ENCODE assay signal across 8 cellular contexts in the genomic region with DNA sequence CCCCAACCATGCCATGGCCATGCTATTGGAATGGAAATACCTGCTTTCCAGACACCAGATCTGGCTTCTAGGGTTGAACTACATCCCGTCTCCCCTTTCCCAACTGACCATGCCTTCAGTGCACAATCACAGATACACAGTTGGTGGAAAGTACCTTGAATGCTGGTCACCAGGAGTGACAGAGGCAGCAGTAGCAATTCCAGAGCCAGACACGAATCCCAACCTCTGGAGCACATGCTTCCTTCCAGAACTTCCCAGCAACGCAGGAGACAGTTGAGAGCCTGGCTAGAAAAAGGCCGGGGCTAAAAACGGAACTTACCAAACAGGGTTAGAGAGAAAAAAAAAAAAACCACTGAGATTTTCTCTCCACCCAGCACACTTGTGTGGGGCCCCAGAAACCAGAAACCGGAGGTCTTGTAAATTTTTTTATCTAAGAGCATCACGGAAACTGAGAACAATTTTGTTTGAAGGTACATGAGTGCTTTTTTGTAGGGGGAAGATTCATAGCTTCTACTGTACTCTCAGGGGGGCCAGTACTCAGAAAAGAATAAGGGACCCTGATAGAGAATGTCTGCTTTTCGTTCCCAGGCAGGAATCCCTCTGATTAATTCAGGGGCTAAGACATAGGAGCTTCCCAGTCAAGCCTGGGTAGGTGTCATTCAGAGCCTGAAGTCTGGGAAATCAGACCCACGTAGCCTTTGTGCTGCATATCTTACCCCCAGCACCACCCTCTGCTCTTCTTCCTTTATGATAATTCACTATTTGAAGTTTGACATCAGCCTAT. TPM values are rescaled to one million over a fixed set of nuclear protein-coding genes. Genes with fewer than 3 reads are reported as not detected.
DNase-seq lines count a peak whose midpoint lies in the region; ATAC-seq and TF ChIP-seq lines count a peak whose summit lies in the region.

A gene with protein sequence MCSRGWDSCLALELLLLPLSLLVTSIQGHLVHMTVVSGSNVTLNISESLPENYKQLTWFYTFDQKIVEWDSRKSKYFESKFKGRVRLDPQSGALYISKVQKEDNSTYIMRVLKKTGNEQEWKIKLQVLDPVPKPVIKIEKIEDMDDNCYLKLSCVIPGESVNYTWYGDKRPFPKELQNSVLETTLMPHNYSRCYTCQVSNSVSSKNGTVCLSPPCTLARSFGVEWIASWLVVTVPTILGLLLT (minus strand): TSS at position 295 of the 784 bp plus-strand sequence. CDS start 59 bp downstream, at position 236.

- intact Hi-C loops in activated T-helper 1 cell treated with anti-CD3 and anti-CD28 coated beads, Interleukin-12 subunit alpha, Interleukin-12 subunit beta, Interleukin-2, Interleukin-4 antibody, amounts not matched to agents 30 ng/mL and 10 ng/mL and 1 ng/mL, durations not matched to agents 14 hours and 24 hours and 36 hours (cut with micrococcal nuclease) = loop anchor here (1.0 kb wide), 5 partner anchors 8 to 70 kb away; no protein-coding TSS in a partner anchor

- no peak within 1 kb of the TSS for H3K27ac Mint-ChIP-seq in activated T-helper 1 cell treated with anti-CD3 and anti-CD28 coated beads, Interleukin-12 subunit alpha, Interleukin-12 subunit beta, Interleukin-2, Interleukin-4 antibody, amounts not matched to agents 30 ng/mL and 10 ng/mL and 1 ng/mL, durations not matched to agents 14 hours and 24 hours and 36 hours

- H3K79me2 ChIP-seq in MM.1S (ENCODE audit: low read length) = peaks cover 63% of the 10 kb centered on the region

- no peak within 1 kb of the TSS for H2AFZ ChIP-seq in MM.1S (ENCODE audit: low read length)

- H3K4me1 ChIP-seq in MM.1S (ENCODE audit: low read length) = peaks cover 60% of the 10 kb centered on the region

- peaks cover 3% of the 10 kb centered on the region for H3K36me3 Mint-ChIP-seq in activated T-helper 1 cell treated with anti-CD3 and anti-CD28 coated beads, Interleukin-12 subunit alpha, Interleukin-12 subunit beta, Interleukin-2, Interleukin-4 antibody, amounts not matched to agents 30 ng/mL and 10 ng/mL and 1 ng/mL, durations not matched to agents 14 hours and 24 hours and 36 hours (ENCODE audit: low read depth)

- H3F3A ChIP-seq in MM.1S (ENCODE audit: insufficient read depth, low read length) = peaks cover 81% of the 10 kb centered on the region

- TF ChIP-seq CTCF in MM.1S (IDR thresholded peaks at IDR 0.05; ENCODE audit: low read length) (no peak), omental fat pad (IDR thresholded peaks at IDR 0.05) (no peak)

- H3K36me3 ChIP-seq in MM.1S (replicated peaks; ENCODE audit: insufficient read depth, low read length) = no peaks in the 10 kb centered on the region; the same call in 1 of the 2 replicates

- H3K27ac ChIP-seq in MM.1S (ENCODE audit: low read length) = peak within 1 kb of the TSS; percentile 95

- H3K4me1 Mint-ChIP-seq in activated T-helper 1 cell treated with anti-CD3 and anti-CD28 coated beads, Interleukin-12 subunit alpha, Interleukin-12 subunit beta, Interleukin-2, Interleukin-4 antibody, amounts not matched to agents 30 ng/mL and 10 ng/mL and 1 ng/mL, durations not matched to agents 14 hours and 24 hours and 36 hours (ENCODE audit: low read depth) = peaks cover 25% of the 10 kb centered on the region

- no peaks in the 10 kb centered on the region for H3K9me3 ChIP-seq in MM.1S (replicated peaks; ENCODE audit: insufficient read depth, low read length)

- peaks cover 5% of the 10 kb centered on the region; the same call in 1 of the 2 replicates for H4K20me1 ChIP-seq in MM.1S (ENCODE audit: insufficient read depth, low read length)

- no peaks in the 10 kb centered on the region for H3K9me2 ChIP-seq in MM.1S (replicated peaks; ENCODE audit: insufficient read depth, low read length)

- H3K27me3 Mint-ChIP-seq in activated T-helper 1 cell treated with anti-CD3 and anti-CD28 coated beads, Interleukin-12 subunit alpha, Interleukin-12 subunit beta, Interleukin-2, Interleukin-4 antibody, amounts not matched to agents 30 ng/mL and 10 ng/mL and 1 ng/mL, durations not matched to agents 14 hours and 24 hours and 36 hours (ENCODE audit: insufficient read depth) = no peaks in the 10 kb centered on the region

- H3K4me3 Mint-ChIP-seq in activated T-helper 1 cell treated with anti-CD3 and anti-CD28 coated beads, Interleukin-12 subunit alpha, Interleukin-12 subunit beta, Interleukin-2, Interleukin-4 antibody, amounts not matched to agents 30 ng/mL and 10 ng/mL and 1 ng/mL, durations not matched to agents 14 hours and 24 hours and 36 hours = no peak within 1 kb of the TSS

- no peak for ATAC-seq in omental fat pad (ENCODE audit: low FRiP score)

- DNase-seq in activated naive CD4-positive, alpha-beta T cell treated with Interleukin-2 at 50 U/mL for 16 hours = peak; percentile 60
- DNase-seq in activated naive CD4-positive, alpha-beta T cell (lab: John Stamatoyannopoulos, UW) = no peak
- DNase-seq in MM.1S (peak; percentile 93), omental fat pad (ENCODE audit: low spot score) (no peak), NCI-H774 (lab: John Stamatoyannopoulos, UW) (no peak), DMS79 (lab: John Stamatoyannopoulos, UW) (no peak)
- DNase-seq in activated T-helper 1 cell treated with anti-CD3 and anti-CD28 coated beads, Interleukin-12 subunit alpha, Interleukin-12 subunit beta, Interleukin-2, Interleukin-4 antibody, amounts not matched to agents 30 ng/mL and 10 ng/mL and 1 ng/mL, durations not matched to agents 14 hours and 24 hours and 36 hours (ENCODE audit: low spot score) = peak; percentile 41
- DNase-seq in stimulated activated CD4-positive, alpha-beta T cell treated with anti-CD3 and anti-CD28 coated beads, Interleukin-2, amount 100 ng/mL, for 4 hours (ENCODE audit: low read depth) = peak; percentile 37

- no peaks in the 10 kb centered on the region for H3K9me3 Mint-ChIP-seq in activated T-helper 1 cell treated with anti-CD3 and anti-CD28 coated beads, Interleukin-12 subunit alpha, Interleukin-12 subunit beta, Interleukin-2, Interleukin-4 antibody, amounts not matched to agents 30 ng/mL and 10 ng/mL and 1 ng/mL, durations not matched to agents 14 hours and 24 hours and 36 hours

- H3K4me2 ChIP-seq in MM.1S (ENCODE audit: low read depth, low read length) = peak within 1 kb of the TSS; percentile 84

- no peaks in the 10 kb centered on the region for H3K27me3 ChIP-seq in MM.1S (replicated peaks; ENCODE audit: insufficient read depth, low read length)

- peak within 1 kb of the TSS; percentile 83 for H3K4me3 ChIP-seq in MM.1S (ENCODE audit: low read length)

- peak within 1 kb of the TSS; percentile 78 for H3K9ac ChIP-seq in MM.1S (ENCODE audit: low read length)

RNA-seq across cellular contexts. Expression of the gene that starts here (rescaled TPM):
- total RNA-seq in activated T-helper 1 cell treated with anti-CD3 and anti-CD28 coated beads, Interleukin-12 subunit alpha, Interleukin-12 subunit beta, Interleukin-2, Interleukin-4 antibody, amounts not matched to agents 30 ng/mL and 10 ng/mL and 1 ng/mL, durations not matched to agents 14 hours and 24 hours and 36 hours = 219 and 222 TPM in 2 replicates
- total RNA-seq in omental fat pad = 10 to 100 TPM in 1 of 4 donors, 1 to 10 TPM in 3; 5.2 to 21.0 (median 8.0) TPM

Comparison
In these comparisons a context has a peak if more than half of its experiments do, and no peak if none do; other contexts are left out.
1. DNase-seq: peak in activated naive CD4-positive, alpha-beta T cell treated with Interleukin-2 at 50 U/mL for 16 hours (single experiment), MM.1S (single experiment), activated T-helper 1 cell treated with anti-CD3 and anti-CD28 coated beads, Interleukin-12 subunit alpha, Interleukin-12 subunit beta, Interleukin-2, Interleukin-4 antibody, amounts not matched to agents 30 ng/mL and 10 ng/mL and 1 ng/mL, durations not matched to agents 14 hours and 24 hours and 36 hours (single experiment) and stimulated activated CD4-positive, alpha-beta T cell treated with anti-CD3 and anti-CD28 coated beads, Interleukin-2, amount 100 ng/mL, for 4 hours (single experiment); none in activated naive CD4-positive, alpha-beta T cell (0 of 4), omental fat pad (single experiment), NCI-H774 (single experiment) and DMS79 (single experiment).